ENCODE assay signal across 31 cellular contexts in the genomic region with DNA sequence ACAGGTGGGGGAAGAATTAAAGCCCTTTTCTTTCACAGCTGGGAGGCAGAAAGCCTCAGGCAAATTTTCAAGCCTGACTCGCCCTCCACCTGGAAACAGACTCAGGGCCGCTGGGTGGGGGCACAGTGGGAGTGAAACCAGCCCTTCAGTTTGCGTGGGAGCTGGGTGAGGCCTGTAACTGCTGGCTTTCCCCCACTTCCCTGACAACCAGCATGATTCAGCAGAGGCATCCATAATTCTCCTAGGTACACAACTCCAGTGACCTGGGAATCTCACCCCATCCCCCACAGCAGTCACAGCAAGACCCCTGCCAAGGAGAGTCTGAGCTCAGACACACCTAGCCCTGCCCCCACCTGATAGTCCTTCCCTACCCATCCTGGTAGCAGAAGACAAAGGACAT.
"Had no signal": no experiment of that assay in that cellular context is flagged by ENCODE, and none has a peak within 500 bp of the region (broad histone marks: within the 10 kb centered on the region; RNA-seq: fewer than 3 reads in every experiment).

No MANE protein-coding gene starts in this region.

- H3K4me1 ChIP-seq: esophagus squamous epithelium, stomach, thyroid gland, upper lobe of right lung had no signal

- H3K4me3 ChIP-seq: esophagus squamous epithelium, stomach, thyroid gland, upper lobe of right lung had no signal

- DNase-seq: activated CD4-positive, alpha-beta memory T cell treated with anti-CD3 and anti-CD28 coated beads, Interleukin-2, amount 10 ng/mL, durations not matched to agents 7 days and 5 days; activated CD4-positive, alpha-beta T cell treated with anti-CD3 and anti-CD28 coated beads, Interleukin-2, amount 10 ng/mL, durations not matched to agents 7 days and 5 days; activated CD4-positive, CD25-positive, alpha-beta regulatory T cell treated with anti-CD3 and anti-CD28 coated beads, Interleukin-2, amount 50 U/mL, for 72 hours; activated CD8-positive, alpha-beta memory T cell treated with anti-CD3 and anti-CD28 coated beads, Interleukin-2, amount 50 U/mL, for 48 hours; activated gamma-delta T cell treated with Interleukin-2 at 50 U/mL for 16 hours; activated naive CD4-positive, alpha-beta T cell treated with anti-CD3 and anti-CD28 coated beads, Interleukin-2, amount 50 U/mL, for 16 hours; activated T-cell treated with anti-CD3 and anti-CD28 coated beads, Interleukin-2, amount 50 U/mL, for 4 hours; anterior cingulate cortex; dermis blood vessel endothelial cell; effector CD4-positive, alpha-beta T cell; esophagus squamous epithelium; glutamatergic neuron; mammary epithelial cell; naive B cell; occipital lobe; right cardiac atrium; stimulated activated CD4-positive, alpha-beta T cell treated with anti-CD3 and anti-CD28 coated beads, Interleukin-15, amount 100 ng/mL, for 24 hours; stimulated activated CD4-positive, alpha-beta T cell treated with anti-CD3 and anti-CD28 coated beads, Interleukin-2, amount 100 ng/mL, for 24 hours; stimulated activated naive B cell treated with anti-CD40 and anti-IgM and Interleukin-4, amounts not matched to agents 10 μg/mL and 1 μg/mL and 100 μg/mL, for 72 hours; stomach; T-helper 9 cell; thyroid gland; upper lobe of right lung had no signal

- H3K9me3 ChIP-seq: esophagus squamous epithelium, stomach, thyroid gland, upper lobe of right lung had no signal

- ATAC-seq: activated T-cell treated with anti-CD3 and anti-CD28 coated beads, Interleukin-2, amount 50 U/mL, for 4 hours; activated T-helper 17 cell treated with anti-CD3 and anti-CD28 coated beads, Interleukin-2, amount 50 U/mL, for 72 hours; right cardiac atrium; stimulated activated naive B cell treated with anti-CD40 and anti-IgM and Interleukin-4, amounts not matched to agents 10 μg/mL and 1 μg/mL and 100 μg/mL, for 72 hours; upper lobe of right lung had no signal

- H3K27me3 ChIP-seq: esophagus squamous epithelium, stomach, thyroid gland, upper lobe of right lung had no signal

- FAIRE-seq: colon, endometrium, frontal cortex, islet of Langerhans, TTC549 had no signal

- H3K36me3 ChIP-seq: esophagus squamous epithelium, stomach, thyroid gland, upper lobe of right lung had no signal

- H3K27ac ChIP-seq: epithelial cell of prostate, esophagus squamous epithelium, stomach, thyroid gland, upper lobe of right lung, VCaP had no signal
